Comparison of ENCODE assay signal across 7 cellular contexts in the genomic region with DNA sequence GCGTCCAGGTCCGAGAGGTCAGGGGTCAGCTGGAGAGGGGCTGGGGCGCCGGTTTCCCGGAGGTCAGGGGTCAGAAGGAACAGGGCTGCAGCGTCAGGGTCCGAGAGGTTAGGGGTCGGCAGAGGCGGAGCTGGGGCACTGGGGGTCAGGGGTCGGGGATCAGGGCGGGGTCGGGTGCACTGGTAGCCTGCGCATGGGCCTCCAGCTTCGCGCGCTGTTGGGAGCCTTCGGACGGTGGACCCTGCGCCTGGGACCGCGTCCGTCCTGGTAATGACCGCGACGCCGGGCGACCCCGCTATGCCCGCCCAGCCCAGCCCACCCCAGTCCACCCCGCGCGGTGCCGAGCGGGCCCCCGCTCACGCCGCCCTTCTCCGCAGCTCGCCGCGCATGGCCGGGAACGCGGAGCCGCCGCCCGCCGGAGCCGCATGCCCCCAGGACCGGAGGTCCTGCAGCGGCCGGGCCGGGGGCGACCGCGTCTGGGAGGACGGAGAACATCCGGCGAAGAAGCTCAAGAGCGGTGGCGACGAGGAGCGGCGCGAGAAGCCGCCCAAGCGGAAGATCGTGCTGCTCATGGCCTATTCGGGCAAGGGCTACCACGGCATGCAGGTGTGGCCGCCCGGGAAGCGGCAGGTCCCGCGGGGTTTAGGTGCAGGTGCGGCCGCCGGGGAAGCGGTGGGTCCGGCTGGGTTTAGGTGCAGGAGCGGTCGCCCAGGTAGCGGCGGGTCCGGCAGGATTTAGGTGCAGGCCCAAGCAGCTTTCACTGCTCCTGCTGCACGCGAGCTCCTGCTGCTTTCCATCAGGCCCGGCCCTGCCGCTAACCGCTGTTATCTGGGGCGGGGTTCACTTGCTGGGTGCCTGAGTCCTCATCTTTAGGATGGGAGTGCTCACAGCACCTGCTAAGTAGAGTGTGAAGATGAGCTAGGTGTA. TPM values are rescaled to one million over a fixed set of nuclear protein-coding genes. Genes with fewer than 3 reads are reported as not detected.
A peak's percentile ranks its signal among the peaks of the same experiment; 100 is the strongest.
DNase-seq lines count a peak whose midpoint lies in the region; ATAC-seq and TF ChIP-seq lines count a peak whose summit lies in the region.

No MANE protein-coding gene starts in this region.

- peaks cover 10% of the 10 kb centered on the region for H3K4me1 Mint-ChIP-seq in WTC11
- peaks cover 5% of the 10 kb centered on the region for H3K4me1 Mint-ChIP-seq in type B pancreatic cell (ENCODE audit: unreplicated experiment)

- no peaks in the 10 kb centered on the region for H3K27me3 ChIP-seq in effector memory CD4-positive, alpha-beta T cell (replicated peaks; ENCODE audit: control insufficient read depth, insufficient read depth, low read length, poor library complexity, severe bottlenecking)
- H3K27me3 ChIP-seq in mucosa of stomach (ENCODE audit: control insufficient read depth, insufficient read depth, low read length), result no peaks in the 10 kb centered on the region

- POLR2A ChIA-PET in WTC11 (lab: Charles Lee), result interaction anchor here (1.2 to 1.6 kb wide), 2 partner anchors 33 to 70 kb away, joined by 6 to 7 read pairs; no protein-coding TSS in a partner anchor

- peak; percentile 47 for DNase-seq in WTC11 (ENCODE audit: low spot score)
- peak in 2 of 3 donors; percentile 13 to 15 for DNase-seq in effector memory CD4-positive, alpha-beta T cell
- DNase-seq in type B pancreatic cell (ENCODE audit: extremely low spot score, unreplicated experiment), result no peak

- H3K9ac ChIP-seq in mucosa of stomach (ENCODE audit: low read length), result peak overlapping the region; percentile 75

- H3K36me3 ChIP-seq in effector memory CD4-positive, alpha-beta T cell (ENCODE audit: control insufficient read depth, insufficient read depth, low read length), result peaks cover 31% of the 10 kb centered on the region
- H3K36me3 ChIP-seq in mucosa of stomach (ENCODE audit: control insufficient read depth, insufficient read depth, low read length), result peaks cover 8% of the 10 kb centered on the region

- ATAC-seq in GM18511 (IDR thresholded peaks at IDR 0.05; ENCODE audit: unreplicated experiment), result peak; percentile 26
- ATAC-seq in HG03342 (IDR thresholded peaks at IDR 0.05; ENCODE audit: unreplicated experiment), result peak; percentile 30
- ATAC-seq in WTC11, result peak; percentile 23
- ATAC-seq in GM18861 (IDR thresholded peaks at IDR 0.05; ENCODE audit: unreplicated experiment), result no peak

- H3K9me3 Mint-ChIP-seq in WTC11, result no peaks in the 10 kb centered on the region
- no peaks in the 10 kb centered on the region for H3K9me3 Mint-ChIP-seq in type B pancreatic cell

- peak overlapping the region; percentile 90 for H3K4me3 ChIP-seq in effector memory CD4-positive, alpha-beta T cell (ENCODE audit: insufficient read depth, low read depth, low read length, poor library complexity, severe bottlenecking)
- peak overlapping the region; percentile 74 for H3K4me3 ChIP-seq in mucosa of stomach (ENCODE audit: low read length)

- CTCF ChIA-PET in WTC11 (lab: Charles Lee), result interaction anchor here (0.8 to 1.7 kb wide), 5 partner anchors 20 to 475 kb away, joined by 3 to 9 read pairs (median 5); partner anchors contain the start of gene EP400

- peaks cover 37% of the 10 kb centered on the region for H3K36me3 Mint-ChIP-seq in WTC11
- peaks cover 19% of the 10 kb centered on the region for H3K36me3 Mint-ChIP-seq in type B pancreatic cell

- peak overlapping the region; percentile 74 for H3K27ac ChIP-seq in effector memory CD4-positive, alpha-beta T cell (ENCODE audit: insufficient read depth, low read length, poor library complexity, severe bottlenecking)

- TF ChIP-seq CTCF in WTC11 (IDR thresholded peaks at IDR 0.05), result no peak
- no peak for TF ChIP-seq CTCF in type B pancreatic cell (conservative IDR thresholded peaks at IDR 0.05)

- H3K27ac Mint-ChIP-seq in WTC11 (peak overlapping the region; percentile 96), type B pancreatic cell (peak overlapping the region; percentile 62)

- peaks cover 5% of the 10 kb centered on the region for H3K27me3 Mint-ChIP-seq in WTC11 (ENCODE audit: low read depth)
- H3K27me3 Mint-ChIP-seq in type B pancreatic cell, result no peaks in the 10 kb centered on the region

- H3K4me1 ChIP-seq in effector memory CD4-positive, alpha-beta T cell (ENCODE audit: control insufficient read depth, insufficient read depth, low read length, poor library complexity, severe bottlenecking), result no peaks in the 10 kb centered on the region
- H3K4me1 ChIP-seq in mucosa of stomach (ENCODE audit: control insufficient read depth, insufficient read depth, low read length), result peaks cover 6% of the 10 kb centered on the region

- H3K4me3 Mint-ChIP-seq in WTC11 (peak overlapping the region; percentile 89), type B pancreatic cell (peak overlapping the region; percentile 93)

- no peaks in the 10 kb centered on the region for H3K9me3 ChIP-seq in effector memory CD4-positive, alpha-beta T cell (ENCODE audit: control insufficient read depth, low read length)
- no peaks in the 10 kb centered on the region for H3K9me3 ChIP-seq in mucosa of stomach (ENCODE audit: control insufficient read depth, low read length)

TF ChIP-seq in WTC11, 78 proteins besides CTCF, POLR2A, EP300 and RAD21 (continues in another document):
- TF ChIP-seq ESRRA (CRISPR knock-in tag; IDR thresholded peaks at IDR 0.05; ENCODE audit: borderline replicate concordance) (0 out of 2 replicates have a peak, but pooled peaks have one; percentile 17), ZNF232 (CRISPR knock-in tag; IDR thresholded peaks at IDR 0.05) (0 out of 2 replicates have a peak, but pooled peaks have one; percentile 50), TP53 (CRISPR knock-in tag; IDR thresholded peaks at IDR 0.05) (peak; percentile 74; the same call in 1 of the 2 replicates), ZNF671 (CRISPR knock-in tag; IDR thresholded peaks at IDR 0.05) (no peak), ZNF263 (CRISPR knock-in tag; IDR thresholded peaks at IDR 0.05; ENCODE audit: low read depth) (0 out of 2 replicates have a peak, but pooled peaks have one; percentile 17)
- TF ChIP-seq, protein P1, sequence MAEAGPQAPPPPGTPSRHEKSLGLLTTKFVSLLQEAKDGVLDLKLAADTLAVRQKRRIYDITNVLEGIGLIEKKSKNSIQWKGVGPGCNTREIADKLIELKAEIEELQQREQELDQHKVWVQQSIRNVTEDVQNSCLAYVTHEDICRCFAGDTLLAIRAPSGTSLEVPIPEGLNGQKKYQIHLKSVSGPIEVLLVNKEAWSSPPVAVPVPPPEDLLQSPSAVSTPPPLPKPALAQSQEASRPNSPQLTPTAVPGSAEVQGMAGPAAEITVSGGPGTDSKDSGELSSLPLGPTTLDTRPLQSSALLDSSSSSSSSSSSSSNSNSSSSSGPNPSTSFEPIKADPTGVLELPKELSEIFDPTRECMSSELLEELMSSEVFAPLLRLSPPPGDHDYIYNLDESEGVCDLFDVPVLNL (CRISPR knock-in tag; IDR thresholded peaks at IDR 0.05; ENCODE audit: borderline replicate concordance, low read depth), result 0 out of 2 replicates have a peak, but pooled peaks have one; percentile 17
- TF ChIP-seq, protein P2, sequence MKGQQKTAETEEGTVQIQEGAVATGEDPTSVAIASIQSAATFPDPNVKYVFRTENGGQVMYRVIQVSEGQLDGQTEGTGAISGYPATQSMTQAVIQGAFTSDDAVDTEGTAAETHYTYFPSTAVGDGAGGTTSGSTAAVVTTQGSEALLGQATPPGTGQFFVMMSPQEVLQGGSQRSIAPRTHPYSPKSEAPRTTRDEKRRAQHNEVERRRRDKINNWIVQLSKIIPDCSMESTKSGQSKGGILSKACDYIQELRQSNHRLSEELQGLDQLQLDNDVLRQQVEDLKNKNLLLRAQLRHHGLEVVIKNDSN (CRISPR knock-in tag; IDR thresholded peaks at IDR 0.05), result no peak
- TF ChIP-seq, protein P3, sequence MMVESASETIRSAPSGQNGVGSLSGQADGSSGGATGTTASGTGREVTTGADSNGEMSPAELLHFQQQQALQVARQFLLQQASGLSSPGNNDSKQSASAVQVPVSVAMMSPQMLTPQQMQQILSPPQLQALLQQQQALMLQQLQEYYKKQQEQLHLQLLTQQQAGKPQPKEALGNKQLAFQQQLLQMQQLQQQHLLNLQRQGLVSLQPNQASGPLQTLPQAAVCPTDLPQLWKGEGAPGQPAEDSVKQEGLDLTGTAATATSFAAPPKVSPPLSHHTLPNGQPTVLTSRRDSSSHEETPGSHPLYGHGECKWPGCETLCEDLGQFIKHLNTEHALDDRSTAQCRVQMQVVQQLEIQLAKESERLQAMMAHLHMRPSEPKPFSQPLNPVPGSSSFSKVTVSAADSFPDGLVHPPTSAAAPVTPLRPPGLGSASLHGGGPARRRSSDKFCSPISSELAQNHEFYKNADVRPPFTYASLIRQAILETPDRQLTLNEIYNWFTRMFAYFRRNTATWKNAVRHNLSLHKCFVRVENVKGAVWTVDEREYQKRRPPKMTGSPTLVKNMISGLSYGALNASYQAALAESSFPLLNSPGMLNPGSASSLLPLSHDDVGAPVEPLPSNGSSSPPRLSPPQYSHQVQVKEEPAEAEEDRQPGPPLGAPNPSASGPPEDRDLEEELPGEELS (CRISPR knock-in tag; IDR thresholded peaks at IDR 0.05), result peak; percentile 47; the same call in 1 of the 2 replicates

RNA-seq across cellular contexts. Expression of gene PUS1, which starts 0.7 kb away (rescaled TPM):
- 76.2 to 97.4 TPM (median 85.2 TPM) in 3 replicates for total RNA-seq in WTC11 (2021)
- total RNA-seq in type B pancreatic cell (ENCODE audit: low replicate concordance), result 32.2 and 38.1 TPM in 2 replicates

RNA-seq across cellular contexts. Expression of gene EP400, which starts 19.9 kb away (rescaled TPM):
- total RNA-seq in WTC11 (2021), result 73.0 to 76.7 TPM (median 75.8 TPM) in 3 replicates
- total RNA-seq in type B pancreatic cell (ENCODE audit: low replicate concordance), result 41.4 and 55.2 TPM in 2 replicates

RNA-seq across cellular contexts. Expression of gene ULK1, which starts 35.4 kb away (rescaled TPM):
- total RNA-seq in WTC11 (2021) (55.5 to 67.8 TPM (median 62.5 TPM) in 3 replicates), type B pancreatic cell (ENCODE audit: low replicate concordance) (80.0 and 99.3 TPM in 2 replicates)
